Comparison of ENCODE assay signal across 40 cellular contexts in genomic region chr14:31622060-31622459, GRCh38.
"Had no signal": no experiment of that assay in that cellular context is flagged by ENCODE, and none has a peak within 500 bp of the region (broad histone marks: within the 10 kb centered on the region; RNA-seq: fewer than 3 reads in every experiment).

No MANE protein-coding gene starts in this region.

- H3K36me3 ChIP-seq: adrenal gland, brain microvascular endothelial cell, breast epithelium, cardiac muscle cell had no signal

- H3K27ac ChIP-seq: adrenal gland, ascending aorta, body of pancreas, brain microvascular endothelial cell, breast epithelium, cardiac muscle cell had no signal

- H3K4me1 Mint-ChIP-seq: activated naive CD4-positive, alpha-beta T cell treated with anti-CD3 and anti-CD28 coated beads, Interleukin-2, amount 10 ng/mL, durations not matched to agents 7 days and 5 days; activated naive CD8-positive, alpha-beta T cell treated with anti-CD3 and anti-CD28 coated beads for 36 hours; activated naive CD8-positive, alpha-beta T cell treated with anti-CD3 and anti-CD28 coated beads, Interleukin-2, amount 10 ng/mL, durations not matched to agents 7 days and 5 days; activated naive CD8-positive, alpha-beta T cell treated with anti-CD3 and anti-CD28 coated beads, Interleukin-2, amount 50 U/mL, for 24 hours; activated T-helper 17 cell treated with anti-CD3 and anti-CD28 coated beads, Interleukin-2, amount 50 U/mL, for 72 hours; brain had no signal

- H3K9me3 ChIP-seq: adrenal gland, body of pancreas had no signal

- H3K27me3 ChIP-seq: adrenal gland, ascending aorta, body of pancreas, brain microvascular endothelial cell, breast epithelium, cardiac muscle cell had no signal

- H3K27ac Mint-ChIP-seq: activated naive CD4-positive, alpha-beta T cell treated with anti-CD3 and anti-CD28 coated beads for 36 hours; activated naive CD4-positive, alpha-beta T cell treated with anti-CD3 and anti-CD28 coated beads, Interleukin-2, amount 10 ng/mL, durations not matched to agents 7 days and 5 days; activated naive CD4-positive, alpha-beta T cell treated with anti-CD3 and anti-CD28 coated beads, Interleukin-2, amount 50 U/mL, for 24 hours; activated naive CD4-positive, alpha-beta T cell treated with anti-CD3 and anti-CD28 coated beads, Interleukin-2, amount 50 U/mL, for 72 hours; activated naive CD8-positive, alpha-beta T cell; activated naive CD8-positive, alpha-beta T cell treated with anti-CD3 and anti-CD28 coated beads for 36 hours; activated naive CD8-positive, alpha-beta T cell treated with anti-CD3 and anti-CD28 coated beads, Interleukin-2, amount 10 ng/mL, durations not matched to agents 7 days and 5 days; activated naive CD8-positive, alpha-beta T cell treated with anti-CD3 and anti-CD28 coated beads, Interleukin-2, amount 50 U/mL, for 24 hours; activated T-cell treated with anti-CD3 and anti-CD28 coated beads, Interleukin-2, amount 50 U/mL, for 24 hours; activated T-cell treated with anti-CD3 and anti-CD28 coated beads, Interleukin-2, amount 50 U/mL, for 72 hours; activated T-helper 1 cell treated with anti-CD3 and anti-CD28 coated beads, Interleukin-12 subunit alpha, Interleukin-12 subunit beta, Interleukin-2, Interleukin-4 antibody, amounts not matched to agents 30 ng/mL and 10 ng/mL and 1 ng/mL, durations not matched to agents 14 hours and 24 hours and 36 hours; activated T-helper 17 cell treated with anti-CD3 and anti-CD28 coated beads, Interleukin-2, amount 50 U/mL, for 72 hours; activated T-helper 2 cell treated with anti-CD3 and anti-CD28 coated beads, Interferon-gamma antibody, Interleukin-2, Interleukin-4, amounts not matched to agents 10 μg/mL and 5 μg/mL and 100 μg/mL, durations not matched to agents 14 hours and 24 hours and 36 hours; brain had no signal

- H3K27me3 Mint-ChIP-seq: activated naive CD4-positive, alpha-beta T cell treated with anti-CD3 and anti-CD28 coated beads, Interleukin-2, amount 10 ng/mL, durations not matched to agents 7 days and 5 days; activated naive CD4-positive, alpha-beta T cell treated with anti-CD3 and anti-CD28 coated beads, Interleukin-2, amount 50 U/mL, for 24 hours; activated naive CD8-positive, alpha-beta T cell; activated naive CD8-positive, alpha-beta T cell treated with anti-CD3 and anti-CD28 coated beads for 36 hours; activated naive CD8-positive, alpha-beta T cell treated with anti-CD3 and anti-CD28 coated beads, Interleukin-2, amount 10 ng/mL, durations not matched to agents 7 days and 5 days; activated naive CD8-positive, alpha-beta T cell treated with anti-CD3 and anti-CD28 coated beads, Interleukin-2, amount 50 U/mL, for 24 hours; activated T-cell treated with anti-CD3 and anti-CD28 coated beads, Interleukin-2, amount 50 U/mL, for 24 hours; activated T-helper 17 cell treated with anti-CD3 and anti-CD28 coated beads, Interleukin-2, amount 50 U/mL, for 72 hours; brain; central memory CD8-positive, alpha-beta T cell had no signal

- FAIRE-seq: astrocyte, bronchial epithelial cell had no signal

- ATAC-seq: activated naive CD4-positive, alpha-beta T cell treated with anti-CD3 and anti-CD28 coated beads, Interleukin-2, amount 50 U/mL, for 72 hours; activated naive CD8-positive, alpha-beta T cell treated with anti-CD3 and anti-CD28 coated beads, Interleukin-2, amount 50 U/mL, for 24 hours; activated T-cell treated with anti-CD3 and anti-CD28 coated beads, Interleukin-2, amount 50 U/mL, for 4 hours; activated T-cell treated with anti-CD3 and anti-CD28 coated beads, Interleukin-2, amount 50 U/mL, for 72 hours; activated T-helper 17 cell treated with anti-CD3 and anti-CD28 coated beads, Interleukin-2, amount 50 U/mL, for 72 hours; body of pancreas had no signal

- H3K4me3 Mint-ChIP-seq: activated naive CD4-positive, alpha-beta T cell treated with anti-CD3 and anti-CD28 coated beads for 36 hours; activated naive CD4-positive, alpha-beta T cell treated with anti-CD3 and anti-CD28 coated beads, Interleukin-2, amount 10 ng/mL, durations not matched to agents 7 days and 5 days; activated naive CD4-positive, alpha-beta T cell treated with anti-CD3 and anti-CD28 coated beads, Interleukin-2, amount 50 U/mL, for 24 hours; activated naive CD8-positive, alpha-beta T cell; activated naive CD8-positive, alpha-beta T cell treated with anti-CD3 and anti-CD28 coated beads for 36 hours; activated naive CD8-positive, alpha-beta T cell treated with anti-CD3 and anti-CD28 coated beads, Interleukin-2, amount 10 ng/mL, durations not matched to agents 7 days and 5 days; activated naive CD8-positive, alpha-beta T cell treated with anti-CD3 and anti-CD28 coated beads, Interleukin-2, amount 50 U/mL, for 24 hours; activated T-cell treated with anti-CD3 and anti-CD28 coated beads, Interleukin-2, amount 50 U/mL, for 24 hours; activated T-cell treated with anti-CD3 and anti-CD28 coated beads, Interleukin-2, amount 50 U/mL, for 4 hours; activated T-cell treated with anti-CD3 and anti-CD28 coated beads, Interleukin-2, amount 50 U/mL, for 72 hours; activated T-helper 1 cell treated with anti-CD3 and anti-CD28 coated beads, Interleukin-12 subunit alpha, Interleukin-12 subunit beta, Interleukin-2, Interleukin-4 antibody, amounts not matched to agents 30 ng/mL and 10 ng/mL and 1 ng/mL, durations not matched to agents 14 hours and 24 hours and 36 hours; activated T-helper 17 cell treated with anti-CD3 and anti-CD28 coated beads, Interleukin-2, amount 50 U/mL, for 72 hours; brain; central memory CD8-positive, alpha-beta T cell had no signal

- DNase-seq: activated effector memory CD4-positive, alpha-beta T cell treated with anti-CD3 and anti-CD28 coated beads, Interleukin-2, amount 50 U/mL, for 16 hours; activated effector memory CD4-positive, alpha-beta T cell treated with Interleukin-2 at 50 U/mL for 16 hours; activated gamma-delta T cell; activated gamma-delta T cell treated with Interleukin-2 at 50 U/mL for 16 hours; activated naive CD4-positive, alpha-beta T cell; activated naive CD4-positive, alpha-beta T cell treated with anti-CD3 and anti-CD28 coated beads for 36 hours; activated naive CD4-positive, alpha-beta T cell treated with anti-CD3 and anti-CD28 coated beads, Interleukin-2, amount 10 ng/mL, durations not matched to agents 7 days and 5 days; activated naive CD4-positive, alpha-beta T cell treated with anti-CD3 and anti-CD28 coated beads, Interleukin-2, amount 50 U/mL, for 16 hours; activated naive CD4-positive, alpha-beta T cell treated with Interleukin-2 at 50 U/mL for 16 hours; activated naive CD8-positive, alpha-beta T cell treated with anti-CD3 and anti-CD28 coated beads for 36 hours; activated naive CD8-positive, alpha-beta T cell treated with anti-CD3 and anti-CD28 coated beads, Interleukin-2, amount 10 ng/mL, durations not matched to agents 7 days and 5 days; activated naive CD8-positive, alpha-beta T cell treated with anti-CD3 and anti-CD28 coated beads, Interleukin-2, amount 50 U/mL, for 24 hours; activated T-cell treated with anti-CD3 and anti-CD28 coated beads, Interleukin-2, amount 50 U/mL, for 1 hour; activated T-cell treated with anti-CD3 and anti-CD28 coated beads, Interleukin-2, amount 50 U/mL, for 24 hours; activated T-cell treated with anti-CD3 and anti-CD28 coated beads, Interleukin-2, amount 50 U/mL, for 4 hours; activated T-cell treated with anti-CD3 and anti-CD28 coated beads, Interleukin-2, amount 50 U/mL, for 48 hours; activated T-cell treated with anti-CD3 and anti-CD28 coated beads, Interleukin-2, amount 50 U/mL, for 72 hours; adrenal gland; amniotic stem cell; amygdala; anterior cingulate cortex; aorta; body of pancreas; brain microvascular endothelial cell; caudate nucleus; central memory CD4-positive, alpha-beta T cell; cerebellar nuclear complex had no signal

- H3K4me1 ChIP-seq: adrenal gland, ascending aorta, body of pancreas, breast epithelium had no signal

- H3K4me3 ChIP-seq: adrenal gland, ascending aorta, body of pancreas, breast epithelium, cardiac muscle cell had no signal
